In genomic region chr7:24727165-24728120, GRCh38 we compare ENCODE assay signal across 13 cellular contexts.
DNase-seq lines count a peak whose midpoint lies in the region; ATAC-seq and TF ChIP-seq lines count a peak whose summit lies in the region.
"Had no signal": no experiment of that assay in that cellular context is flagged by ENCODE, and none has a peak within 500 bp of the region (broad histone marks: within the 10 kb centered on the region; RNA-seq: fewer than 3 reads in every experiment).

No MANE protein-coding gene starts in this region.

- no peak for TF ChIP-seq CTCF in DND-41 (IDR thresholded peaks at IDR 0.05; ENCODE audit: borderline replicate concordance, extremely low read depth, low read length, poor library complexity, severe bottlenecking)
- no peak for TF ChIP-seq CTCF in choroid plexus epithelial cell (conservative IDR thresholded peaks at IDR 0.05; ENCODE audit: low read depth, low read length)

- H3K79me2 ChIP-seq in DND-41 (ENCODE audit: insufficient read depth, low read length) = no peaks in the 10 kb centered on the region

- no peaks in the 10 kb centered on the region for H3K9me3 ChIP-seq in DND-41 (ENCODE audit: insufficient read depth, low read length, severe bottlenecking)

- DNase-seq in DND-41 (peak; percentile 58), choroid plexus epithelial cell (ENCODE audit: low read depth) (peak; percentile 26), NCI-H748 treated with DMSO at 0.1 percent for 48 hours (lab: John Stamatoyannopoulos, UW) (no peak), NCI-H510A (lab: John Stamatoyannopoulos, UW) (no peak), dedifferentiated amniotic fluid mesenchymal stem cell (ENCODE audit: extremely low spot score) (no peak)
- DNase-seq in activated T-cell treated with anti-CD3 and anti-CD28 coated beads, Interleukin-2, amount 50 U/mL, for 1 hour = no peak
- DNase-seq: DMS 273 treated with DMSO at 0.1 percent for 48 hours; KBM-7; stimulated activated CD4-positive, alpha-beta T cell treated with anti-CD3 and anti-CD28 coated beads, Interleukin-2, amount 100 ng/mL, for 24 hours had no signal

- H3K4me2 ChIP-seq in DND-41 (ENCODE audit: insufficient read depth, low read length) = no peak overlapping the region

- no peak overlapping the region for H3K4me3 ChIP-seq in DND-41 (ENCODE audit: low read depth in 1 of 2, low read length in 2 of 2)
- no peak overlapping the region for H3K4me3 ChIP-seq in choroid plexus epithelial cell (ENCODE audit: low read depth, low read length)
- H3K4me3 ChIP-seq: cardiac muscle cell, lung had no signal

- H3K27me3 ChIP-seq in DND-41 (ENCODE audit: insufficient read depth, low read length, poor library complexity) = no peaks in the 10 kb centered on the region
- H3K27me3 ChIP-seq: cardiac muscle cell had no signal

- H4K20me1 ChIP-seq in DND-41 (ENCODE audit: insufficient read depth, low read length) = no peaks in the 10 kb centered on the region

- H3K36me3 ChIP-seq in DND-41 (ENCODE audit: insufficient read depth, low read length) = no peaks in the 10 kb centered on the region
- H3K36me3 ChIP-seq: cardiac muscle cell had no signal

- H3K9ac ChIP-seq in DND-41 (ENCODE audit: low read depth, low read length) = no peak overlapping the region

- ATAC-seq in DND-41 (ENCODE audit: insufficient read depth, low read depth) (peak; percentile 56), GM19397 (IDR thresholded peaks at IDR 0.05; ENCODE audit: unreplicated experiment) (peak; percentile 63), HG03108 (IDR thresholded peaks at IDR 0.05; ENCODE audit: unreplicated experiment) (peak; percentile 67)

- H2AFZ ChIP-seq in DND-41 (ENCODE audit: low read depth, low read length) = no peak overlapping the region

- H3K27ac ChIP-seq in DND-41 (ENCODE audit: low read length) = 0 out of 2 replicates have a peak overlapping the region, but pooled peaks have one; percentile 19
- H3K27ac ChIP-seq: cardiac muscle cell had no signal

- H3K4me1 ChIP-seq in DND-41 (ENCODE audit: insufficient read depth, low read length) = peaks cover 30% of the 10 kb centered on the region

Comparison
In these comparisons a context has a peak if more than half of its experiments do, and no peak if none do; other contexts are left out.
1. DNase-seq: peak in DND-41 (single experiment) and choroid plexus epithelial cell (single experiment); none in activated T-cell treated with anti-CD3 and anti-CD28 coated beads, Interleukin-2, amount 50 U/mL, for 1 hour (single experiment), NCI-H748 treated with DMSO at 0.1 percent for 48 hours (single experiment), NCI-H510A (single experiment) and dedifferentiated amniotic fluid mesenchymal stem cell (single experiment).
2. Peak in every context shown above with its lines, with median percentiles within 50 percentile points of each other: ATAC-seq.